ENCODE assay signal across 19 cellular contexts in the genomic region with DNA sequence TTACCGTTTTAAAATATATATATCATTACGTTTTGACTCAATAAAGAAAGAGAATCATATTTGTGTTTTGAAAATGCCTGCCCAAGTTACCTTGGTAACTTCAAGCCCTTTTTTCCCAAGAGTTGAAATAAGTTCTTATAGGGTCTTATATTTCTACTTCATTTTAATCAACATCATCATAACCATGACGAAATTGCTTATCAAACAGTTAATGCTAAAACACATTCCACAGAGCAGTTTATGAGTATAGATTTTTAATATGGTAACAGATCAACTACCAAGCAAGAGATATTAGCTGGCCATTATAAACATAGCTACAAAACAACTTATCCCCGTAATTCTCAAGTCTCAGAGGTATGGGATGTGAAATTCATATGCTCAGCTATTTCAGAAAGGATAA.
DNase-seq lines count a peak whose midpoint lies in the region; ATAC-seq, FAIRE-seq and TF ChIP-seq lines count a peak whose summit lies in the region.
"Had no signal": no experiment of that assay in that cellular context is flagged by ENCODE, and none has a peak within 500 bp of the region (broad histone marks: within the 10 kb centered on the region; RNA-seq: fewer than 3 reads in every experiment).

No MANE protein-coding gene starts in this region.

- ATAC-seq in A549, result no peak
- ATAC-seq: CD8-positive, alpha-beta T cell had no signal

- no peak for TF ChIP-seq CTCF in A549 (IDR thresholded peaks at IDR 0.05)
- TF ChIP-seq CTCF in MM.1S (IDR thresholded peaks at IDR 0.05; ENCODE audit: low read length), result no peak
- no peak for TF ChIP-seq CTCF in OCI-LY3 (IDR thresholded peaks at IDR 0.05; ENCODE audit: low read depth, low read length)
- no peak for TF ChIP-seq CTCF in smooth muscle cell (IDR thresholded peaks at IDR 0.05; ENCODE audit: borderline replicate concordance, insufficient read depth, poor library complexity, severe bottlenecking)
- no peak for TF ChIP-seq CTCF in osteoblast (IDR thresholded peaks at IDR 0.05; ENCODE audit: extremely low read depth, low read depth, low read length)
- no peak for TF ChIP-seq CTCF in PC-9 (conservative IDR thresholded peaks at IDR 0.05)

- POLR2A ChIA-PET in A549 (lab: Yijun Ruan, JAX), result no interaction called here
- POLR2A ChIA-PET in PC-9 (lab: Charles Lee; ENCODE audit: unreplicated experiment), result no interaction called here

- no peaks in the 10 kb centered on the region for H3K27me3 ChIP-seq in MM.1S (replicated peaks; ENCODE audit: insufficient read depth, low read length)
- no peaks in the 10 kb centered on the region for H3K27me3 ChIP-seq in OCI-LY3 (ENCODE audit: low read depth, low read length)
- H3K27me3 ChIP-seq in smooth muscle cell (ENCODE audit: low read depth), result no peaks in the 10 kb centered on the region
- H3K27me3 ChIP-seq in osteoblast (ENCODE audit: insufficient read depth, low read length), result no peaks in the 10 kb centered on the region
- no peaks in the 10 kb centered on the region for H3K27me3 ChIP-seq in PC-9 (ENCODE audit: insufficient read depth, low read depth)
- H3K27me3 ChIP-seq: BLaER1 treated with 17β-estradiol and CSF1 and Interleukin-3, amounts not matched to agents 10 nM and 100 nM had no signal

- no peak overlapping the region for H3K4me2 ChIP-seq in A549
- H3K4me2 ChIP-seq in MM.1S (ENCODE audit: low read depth, low read length), result peak overlapping the region; percentile 11; the same call in 1 of the 2 replicates
- no peak overlapping the region for H3K4me2 ChIP-seq in OCI-LY3 (ENCODE audit: low read length)
- no peak overlapping the region for H3K4me2 ChIP-seq in smooth muscle cell
- no peak overlapping the region for H3K4me2 ChIP-seq in osteoblast (ENCODE audit: insufficient read depth, low read length)
- no peak overlapping the region for H3K4me2 ChIP-seq in PC-9
- H3K4me2 ChIP-seq: BLaER1 treated with 17β-estradiol and CSF1 and Interleukin-3, amounts not matched to agents 10 nM and 100 nM had no signal

- BruUV-seq in PC-9 (replicated peaks; lab: Mats Ljungman, UMichigan), result no TSS peak

- WGBS in A549 (ENCODE audit: missing lambda C conversion rate), result 1% methylated on average over 4 of the region's 4 CpGs
- 87% methylated on average over 4 of the region's 4 CpGs for WGBS in smooth muscle cell (ENCODE audit: low lambda C conversion rate)

- no peak overlapping the region for H3K9ac ChIP-seq in MM.1S (ENCODE audit: low read length)
- no peak overlapping the region for H3K9ac ChIP-seq in OCI-LY3 (ENCODE audit: low read length)
- H3K9ac ChIP-seq in smooth muscle cell (ENCODE audit: low read depth), result no peak overlapping the region
- H3K9ac ChIP-seq: BLaER1 treated with 17β-estradiol and CSF1 and Interleukin-3, amounts not matched to agents 10 nM and 100 nM had no signal

- intact Hi-C loops in PC-9 (cut with micrococcal nuclease; ENCODE audit: unreplicated experiment), result no loop called here

- H3K9me2 ChIP-seq in MM.1S (replicated peaks; ENCODE audit: insufficient read depth, low read length) (no peaks in the 10 kb centered on the region), PC-9 (ENCODE audit: insufficient read depth) (no peaks in the 10 kb centered on the region)

- H2AFZ ChIP-seq in MM.1S (ENCODE audit: low read length), result peak overlapping the region; percentile 14; the same call in 1 of the 2 replicates
- peak overlapping the region; percentile 15; the same call in 1 of the 2 replicates for H2AFZ ChIP-seq in OCI-LY3 (ENCODE audit: low read depth, low read length)
- H2AFZ ChIP-seq in smooth muscle cell (ENCODE audit: low read depth), result peak overlapping the region; percentile 53
- H2AFZ ChIP-seq in osteoblast (ENCODE audit: low read length), result no peak overlapping the region
- no peak overlapping the region for H2AFZ ChIP-seq in PC-9

- H3K36me3 ChIP-seq in MM.1S (replicated peaks; ENCODE audit: insufficient read depth, low read length) (no peaks in the 10 kb centered on the region), OCI-LY3 (replicated peaks; ENCODE audit: low read depth, low read length) (no peaks in the 10 kb centered on the region), smooth muscle cell (ENCODE audit: low read depth) (no peaks in the 10 kb centered on the region), osteoblast (ENCODE audit: insufficient read depth, low read length) (no peaks in the 10 kb centered on the region), PC-9 (ENCODE audit: low read depth) (no peaks in the 10 kb centered on the region)
- H3K36me3 ChIP-seq: BLaER1 treated with 17β-estradiol and CSF1 and Interleukin-3, amounts not matched to agents 10 nM and 100 nM had no signal

- no peaks in the 10 kb centered on the region for H3K9me3 ChIP-seq in A549
- H3K9me3 ChIP-seq in MM.1S (replicated peaks; ENCODE audit: insufficient read depth, low read length), result no peaks in the 10 kb centered on the region
- H3K9me3 ChIP-seq in OCI-LY3 (ENCODE audit: insufficient read depth, low read length), result no peaks in the 10 kb centered on the region
- no peaks in the 10 kb centered on the region for H3K9me3 ChIP-seq in smooth muscle cell (replicated peaks; ENCODE audit: low read depth)
- H3K9me3 ChIP-seq in osteoblast (ENCODE audit: low read depth, low read length), result no peaks in the 10 kb centered on the region
- no peaks in the 10 kb centered on the region for H3K9me3 ChIP-seq in PC-9 (ENCODE audit: insufficient read depth, low read depth)
- H3K9me3 ChIP-seq: BLaER1 treated with 17β-estradiol and CSF1 and Interleukin-3, amounts not matched to agents 10 nM and 100 nM; Caco-2 had no signal

- FAIRE-seq in A549 (lab: Jason Lieb, UNC), result no peak
- FAIRE-seq: G401.6, GM12891, GM19239 had no signal

- H3F3A ChIP-seq in MM.1S (ENCODE audit: insufficient read depth, low read length) (no peaks in the 10 kb centered on the region), smooth muscle cell (ENCODE audit: low read depth) (no peaks in the 10 kb centered on the region), PC-9 (ENCODE audit: insufficient read depth, low read depth) (no peaks in the 10 kb centered on the region)

- DNase-seq in A549 (ENCODE audit: low read depth in 1 of 2, low spot score in 1 of 2) (no peak), MM.1S (no peak), smooth muscle cell (lab: John Stamatoyannopoulos, UW; ENCODE audit: unreplicated experiment) (no peak), osteoblast (ENCODE audit: insufficient read length, low spot score, missing footprints) (no peak), PC-9 (no peak), cortex of kidney (lab: John Stamatoyannopoulos, UW) (no peak)
- DNase-seq: 8988T; AML-193; Caco-2; CD4-positive, alpha-beta T cell; CD8-positive, alpha-beta T cell; DMS79 treated with DMSO at 0.1 percent for 48 hours; GF-D8 had no signal

- H3K4me3 ChIP-seq in A549 (no peak overlapping the region), MM.1S (ENCODE audit: low read length) (no peak overlapping the region), OCI-LY3 (ENCODE audit: low read length) (no peak overlapping the region), smooth muscle cell (no peak overlapping the region), osteoblast (ENCODE audit: insufficient read depth, low read length) (no peak overlapping the region), PC-9 (no peak overlapping the region)
- H3K4me3 ChIP-seq: BLaER1 treated with 17β-estradiol and CSF1 and Interleukin-3, amounts not matched to agents 10 nM and 100 nM had no signal

- H3K79me2 ChIP-seq in MM.1S (ENCODE audit: low read length) (no peaks in the 10 kb centered on the region), OCI-LY3 (ENCODE audit: low read length) (no peaks in the 10 kb centered on the region), smooth muscle cell (ENCODE audit: low read depth) (no peaks in the 10 kb centered on the region), osteoblast (ENCODE audit: insufficient read depth, low read length) (no peaks in the 10 kb centered on the region), PC-9 (ENCODE audit: low read depth) (no peaks in the 10 kb centered on the region)

- H3K4me1 ChIP-seq in A549, result no peaks in the 10 kb centered on the region
- no peaks in the 10 kb centered on the region for H3K4me1 ChIP-seq in MM.1S (ENCODE audit: low read length)
- H3K4me1 ChIP-seq in OCI-LY3 (ENCODE audit: low read length), result no peaks in the 10 kb centered on the region
- no peaks in the 10 kb centered on the region for H3K4me1 ChIP-seq in smooth muscle cell (ENCODE audit: low read depth)
- no peaks in the 10 kb centered on the region for H3K4me1 ChIP-seq in osteoblast (ENCODE audit: insufficient read depth, low read length)
- H3K4me1 ChIP-seq in PC-9 (replicated peaks; ENCODE audit: insufficient read depth), result no peaks in the 10 kb centered on the region
- H3K4me1 ChIP-seq: BLaER1 treated with 17β-estradiol and CSF1 and Interleukin-3, amounts not matched to agents 10 nM and 100 nM; Caco-2 had no signal

- no peak for TF ChIP-seq EP300 in A549 (IDR thresholded peaks at IDR 0.05)

- H3K27ac ChIP-seq in A549 (no peak overlapping the region), MM.1S (ENCODE audit: low read length) (no peak overlapping the region), OCI-LY3 (ENCODE audit: low read length) (no peak overlapping the region), smooth muscle cell (ENCODE audit: low read depth) (no peak overlapping the region), osteoblast (ENCODE audit: low read depth, low read length) (no peak overlapping the region), PC-9 (no peak overlapping the region)
- H3K27ac ChIP-seq: BLaER1 treated with 17β-estradiol and CSF1 and Interleukin-3, amounts not matched to agents 10 nM and 100 nM; C4-2B had no signal

- TF ChIP-seq RAD21 in A549 (conservative IDR thresholded peaks at IDR 0.05 in 1 of 2, IDR thresholded peaks at IDR 0.05 in 1 of 2), result no peak

- TF ChIP-seq POLR2A in A549 (IDR thresholded peaks at IDR 0.05; ENCODE audit: low read length), result no peak

- CTCF ChIA-PET in A549 (lab: Yijun Ruan, JAX) (no interaction called here), PC-9 (lab: Charles Lee) (no interaction called here)

- H4K20me1 ChIP-seq in MM.1S (ENCODE audit: insufficient read depth, low read length) (no peaks in the 10 kb centered on the region), OCI-LY3 (ENCODE audit: insufficient read depth, low read length) (no peaks in the 10 kb centered on the region), smooth muscle cell (ENCODE audit: low read depth) (no peaks in the 10 kb centered on the region), osteoblast (ENCODE audit: insufficient read depth, low read length) (no peaks in the 10 kb centered on the region), PC-9 (ENCODE audit: insufficient read depth) (no peaks in the 10 kb centered on the region)
- H4K20me1 ChIP-seq: BLaER1 treated with 17β-estradiol and CSF1 and Interleukin-3, amounts not matched to agents 10 nM and 100 nM had no signal

TF ChIP-seq in A549, 52 proteins besides CTCF, POLR2A, EP300 and RAD21:
- TF ChIP-seq RNF2 (IDR thresholded peaks at IDR 0.05; ENCODE audit: borderline replicate concordance, low read depth), result no peak
- TF ChIP-seq MAFK (IDR thresholded peaks at IDR 0.05; ENCODE audit: partially characterized antibody), result peak; percentile 9

Comparison
In these comparisons a context has a peak if more than half of its experiments do, and no peak if none do; other contexts are left out.
1. H2AFZ ChIP-seq: peak in MM.1S (single experiment), OCI-LY3 (single experiment) and smooth muscle cell (single experiment); none in osteoblast (single experiment) and PC-9 (single experiment).